Comparison of ENCODE assay signal across 12 cellular contexts in the genomic region with DNA sequence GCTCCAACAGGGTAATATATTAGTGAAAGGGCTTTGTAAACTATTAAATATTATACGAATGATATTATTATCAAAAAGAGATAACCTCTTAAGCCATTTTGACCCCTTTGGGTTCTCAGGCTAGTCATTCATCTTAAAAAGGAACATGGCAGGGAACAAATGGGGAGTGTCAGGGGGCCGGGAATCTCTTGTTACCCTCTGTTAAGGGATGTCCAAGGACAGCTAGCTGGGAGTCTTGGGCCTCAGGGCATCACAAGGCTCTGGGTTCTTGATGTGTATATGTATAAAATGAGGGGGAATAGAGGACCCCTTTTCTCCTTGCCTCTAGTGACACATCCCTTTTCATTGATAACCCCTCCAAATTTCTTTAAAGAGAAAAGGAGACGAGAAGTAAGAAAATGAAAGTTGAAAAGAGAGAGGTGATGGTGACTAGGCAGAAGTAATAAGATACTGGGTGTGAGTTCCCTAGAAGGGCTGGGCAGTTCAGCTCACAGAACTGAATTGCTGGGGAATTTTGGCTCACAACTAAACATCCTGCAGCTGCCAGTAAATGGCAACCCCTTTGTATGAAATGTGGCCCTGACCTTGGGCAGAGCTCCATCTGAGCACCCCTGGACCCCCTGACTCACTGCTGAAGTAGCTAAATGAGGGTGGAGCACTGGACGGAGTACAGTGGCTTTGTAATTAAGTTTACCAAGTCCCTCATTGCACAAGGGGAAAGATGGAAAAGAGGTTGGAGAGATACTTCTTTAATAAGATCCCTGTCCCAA. TPM values are rescaled to one million over a fixed set of nuclear protein-coding genes. Genes with fewer than 3 reads are reported as not detected.
DNase-seq lines count a peak whose midpoint lies in the region; ATAC-seq and TF ChIP-seq lines count a peak whose summit lies in the region.
"Had no signal": no experiment of that assay in that cellular context is flagged by ENCODE, and none has a peak within 500 bp of the region (broad histone marks: within the 10 kb centered on the region; RNA-seq: fewer than 3 reads in every experiment).

No MANE protein-coding gene starts in this region.

- no peaks in the 10 kb centered on the region for H3K79me2 ChIP-seq in mesendoderm (ENCODE audit: control insufficient read depth, insufficient read depth, low read length)

- H3K27me3 Mint-ChIP-seq in activated CD8-positive, alpha-beta T cell treated with anti-CD3 and anti-CD28 coated beads for 36 hours: no peaks in the 10 kb centered on the region

- H3K4me2 ChIP-seq in mesendoderm (ENCODE audit: low read length): no peak overlapping the region

- no peaks in the 10 kb centered on the region for H3K36me3 ChIP-seq in mesendoderm (ENCODE audit: control insufficient read depth, insufficient read depth, low read length)
- H3K36me3 ChIP-seq: uterus had no signal

- H2BK5ac ChIP-seq in mesendoderm (ENCODE audit: low read length): no peak overlapping the region

- no peak overlapping the region for H3K27ac Mint-ChIP-seq in activated CD8-positive, alpha-beta T cell treated with anti-CD3 and anti-CD28 coated beads for 36 hours
- H3K27ac Mint-ChIP-seq: T-helper 2 cell treated with Interferon-gamma antibody and Interleukin-4, amounts not matched to agents 5 μg/mL and 100 μg/mL, for 36 hours had no signal

- no peak overlapping the region for H4K8ac ChIP-seq in mesendoderm (ENCODE audit: low read depth, low read length)

- no peak overlapping the region for H2AK5ac ChIP-seq in mesendoderm (ENCODE audit: low read length)

- no peak for TF ChIP-seq CTCF in AG10803 (conservative IDR thresholded peaks at IDR 0.05; ENCODE audit: low read length)
- no peak for TF ChIP-seq CTCF in activated CD8-positive, alpha-beta T cell treated with anti-CD3 and anti-CD28 coated beads for 36 hours (IDR thresholded peaks at IDR 0.05)

- H2BK15ac ChIP-seq in mesendoderm (replicated peaks; ENCODE audit: low read depth): no peak overlapping the region

- peak overlapping the region; percentile 14 for H3K18ac ChIP-seq in mesendoderm (ENCODE audit: low read length)

- no peak overlapping the region for H3K4ac ChIP-seq in mesendoderm (ENCODE audit: low read depth, low read length)

- peaks cover 6% of the 10 kb centered on the region for H3K4me1 ChIP-seq in mesendoderm (ENCODE audit: control insufficient read depth, low read depth, low read length)
- H3K4me1 ChIP-seq: uterus had no signal

- intact Hi-C loops in activated CD8-positive, alpha-beta T cell treated with anti-CD3 and anti-CD28 coated beads for 36 hours (cut with micrococcal nuclease): no loop called here
- intact Hi-C loops in posterior vena cava (cut with DNase I): no loop called here

- ATAC-seq in activated CD8-positive, alpha-beta T cell treated with anti-CD3 and anti-CD28 coated beads for 36 hours: no peak
- no peak for ATAC-seq in HG02571 (IDR thresholded peaks at IDR 0.05; ENCODE audit: unreplicated experiment)

- DNase-seq in AG10803 (ENCODE audit: low read depth) (peak; percentile 90), HS-27A (ENCODE audit: low read depth) (peak; percentile 88), astrocyte of the hippocampus (ENCODE audit: low read depth, low spot score) (peak; percentile 80), mesendoderm (no peak), posterior vena cava (ENCODE audit: low spot score) (no peak)
- DNase-seq in activated CD8-positive, alpha-beta T cell treated with anti-CD3 and anti-CD28 coated beads for 36 hours: no peak
- DNase-seq in stimulated activated CD4-positive, alpha-beta T cell treated with anti-CD3 and anti-CD28 coated beads, Interleukin-4, amount 100 ng/mL, for 1 hour: no peak
- DNase-seq: NCI-H2107, uterus had no signal

- no peak overlapping the region for H3K56ac ChIP-seq in mesendoderm (ENCODE audit: low read length)

- CTCF ChIA-PET in activated CD8-positive, alpha-beta T cell treated with anti-CD3 and anti-CD28 coated beads for 36 hours (lab: Charles Lee): interaction anchor here (0.5 to 1.3 kb wide), 4 partner anchors 10 to 194 kb away, joined by 3 to 5 read pairs (median 4); no protein-coding TSS in a partner anchor

- POLR2A ChIA-PET in activated CD8-positive, alpha-beta T cell treated with anti-CD3 and anti-CD28 coated beads for 36 hours (lab: Charles Lee): interaction anchor here (1.7 kb wide), 1 partner anchor 12 kb away, joined by 4 read pairs; no protein-coding TSS in a partner anchor

- no peak overlapping the region for H4K5ac ChIP-seq in mesendoderm (ENCODE audit: low read length)

- no peaks in the 10 kb centered on the region for H3K36me3 Mint-ChIP-seq in activated CD8-positive, alpha-beta T cell treated with anti-CD3 and anti-CD28 coated beads for 36 hours (ENCODE audit: low read depth)

- H2BK120ac ChIP-seq in mesendoderm (ENCODE audit: low read depth, low read length): no peak overlapping the region

- H3K4me1 Mint-ChIP-seq in activated CD8-positive, alpha-beta T cell treated with anti-CD3 and anti-CD28 coated beads for 36 hours (ENCODE audit: low read depth): no peaks in the 10 kb centered on the region

- H3K23ac ChIP-seq in mesendoderm (ENCODE audit: low read length): no peak overlapping the region

- H3K9ac ChIP-seq in mesendoderm (ENCODE audit: low read length): no peak overlapping the region

- no peaks in the 10 kb centered on the region for H3K79me1 ChIP-seq in mesendoderm (ENCODE audit: low read length)

- no peak overlapping the region for H3K4me3 Mint-ChIP-seq in activated CD8-positive, alpha-beta T cell treated with anti-CD3 and anti-CD28 coated beads for 36 hours
- H3K4me3 Mint-ChIP-seq: T-helper 2 cell treated with Interferon-gamma antibody and Interleukin-4, amounts not matched to agents 5 μg/mL and 100 μg/mL, for 36 hours had no signal

- WGBS in mesendoderm (ENCODE audit: extremely low coverage, insufficient coverage, low lambda C conversion rate): no CpG with 5 or more reads among the region's 4 CpGs

- H3K27ac ChIP-seq in mesendoderm (ENCODE audit: low read depth, low read length): no peak overlapping the region
- H3K27ac ChIP-seq: uterus had no signal

- H3K27me3 ChIP-seq in mesendoderm (ENCODE audit: insufficient read depth, low read length, poor library complexity): no peaks in the 10 kb centered on the region
- H3K27me3 ChIP-seq: uterus had no signal

- H3K4me3 ChIP-seq in AG10803 (ENCODE audit: low read length): no peak overlapping the region; the same call in 1 of the 2 replicates
- H3K4me3 ChIP-seq in mesendoderm (ENCODE audit: low read length): no peak overlapping the region
- H3K4me3 ChIP-seq: skin epidermis, uterus had no signal

- no peaks in the 10 kb centered on the region for H3K9me3 Mint-ChIP-seq in activated CD8-positive, alpha-beta T cell treated with anti-CD3 and anti-CD28 coated beads for 36 hours
- H3K9me3 Mint-ChIP-seq: T-helper 2 cell treated with Interferon-gamma antibody and Interleukin-4, amounts not matched to agents 5 μg/mL and 100 μg/mL, for 36 hours had no signal

RNA-seq across cellular contexts. Expression of gene ZNF326, which starts 20.0 kb away (rescaled TPM):
- 38.4 TPM for polyA plus RNA-seq in mesendoderm (2013, experiment 1 of 2)
- 37.5 TPM for polyA plus RNA-seq in mesendoderm (2013, experiment 2 of 2)
- 10 to 100 TPM; 21.1 to 21.4 TPM for total RNA-seq in activated CD8-positive, alpha-beta T cell treated with anti-CD3 and anti-CD28 coated beads for 36 hours
- total RNA-seq in posterior vena cava: 10 to 100 TPM; 19.4 to 19.6 TPM

Comparison
In these comparisons a context has a peak if more than half of its experiments do, and no peak if none do; other contexts are left out.
1. DNase-seq: peak in AG10803 (single experiment), HS-27A (single experiment) and astrocyte of the hippocampus (single experiment); none in mesendoderm (single experiment), activated CD8-positive, alpha-beta T cell treated with anti-CD3 and anti-CD28 coated beads for 36 hours (single experiment), posterior vena cava (single experiment) and stimulated activated CD4-positive, alpha-beta T cell treated with anti-CD3 and anti-CD28 coated beads, Interleukin-4, amount 100 ng/mL, for 1 hour (single experiment).